2 cellular contexts compared by ENCODE assay signal in genomic region chr3:122246214-122246613, GRCh38.
TF ChIP-seq lines count a peak whose summit lies in the region.

No MANE protein-coding gene starts in this region.

TF ChIP-seq in liver, 16 proteins besides CTCF, POLR2A, EP300 and RAD21 (continued from another document):
- TF ChIP-seq ZBTB33 (IDR thresholded peaks at IDR 0.05) = no peak
TF ChIP-seq in liver: peak in this region for 0.

TF ChIP-seq in HepG2, 621 proteins besides CTCF, POLR2A, EP300 and RAD21 (continued from another document):
- no peak for TF ChIP-seq ZXDC (CRISPR knock-in tag; IDR thresholded peaks at IDR 0.05)
- no peak for TF ChIP-seq DPF2 (CRISPR knock-in tag; IDR thresholded peaks at IDR 0.05; ENCODE audit: borderline replicate concordance, low read depth)
- no peak for TF ChIP-seq MAF1 (CRISPR knock-in tag; IDR thresholded peaks at IDR 0.05; ENCODE audit: borderline replicate concordance)
- TF ChIP-seq ZNF460 (CRISPR knock-in tag; IDR thresholded peaks at IDR 0.05; ENCODE audit: borderline replicate concordance) = no peak
- TF ChIP-seq ZNF407 (CRISPR knock-in tag; IDR thresholded peaks at IDR 0.05; ENCODE audit: not compliant biosample characterization) = no peak
- no peak for TF ChIP-seq ZNF709 (CRISPR knock-in tag; IDR thresholded peaks at IDR 0.05)
- TF ChIP-seq HOXA5 (CRISPR knock-in tag; IDR thresholded peaks at IDR 0.05) = no peak
- no peak for TF ChIP-seq MAFG (CRISPR knock-in tag; IDR thresholded peaks at IDR 0.05)
- TF ChIP-seq FOXO4 (CRISPR knock-in tag; conservative IDR thresholded peaks at IDR 0.05) = no peak
- no peak for TF ChIP-seq ZMYM3 (CRISPR knock-in tag; IDR thresholded peaks at IDR 0.05)
- no peak for TF ChIP-seq ZNF556 (CRISPR knock-in tag; IDR thresholded peaks at IDR 0.05; ENCODE audit: borderline replicate concordance)
- no peak for TF ChIP-seq ZNF598 (CRISPR knock-in tag; IDR thresholded peaks at IDR 0.05; ENCODE audit: borderline replicate concordance)
- TF ChIP-seq ZFP82 (CRISPR knock-in tag; IDR thresholded peaks at IDR 0.05; ENCODE audit: borderline replicate concordance) = no peak
- TF ChIP-seq FOSL1 (CRISPR knock-in tag; IDR thresholded peaks at IDR 0.05; ENCODE audit: borderline replicate concordance) = no peak
- TF ChIP-seq TARDBP (CRISPR knock-in tag; IDR thresholded peaks at IDR 0.05) = no peak
